Comparison of ENCODE assay signal across 1 cellular context in the genomic region with DNA sequence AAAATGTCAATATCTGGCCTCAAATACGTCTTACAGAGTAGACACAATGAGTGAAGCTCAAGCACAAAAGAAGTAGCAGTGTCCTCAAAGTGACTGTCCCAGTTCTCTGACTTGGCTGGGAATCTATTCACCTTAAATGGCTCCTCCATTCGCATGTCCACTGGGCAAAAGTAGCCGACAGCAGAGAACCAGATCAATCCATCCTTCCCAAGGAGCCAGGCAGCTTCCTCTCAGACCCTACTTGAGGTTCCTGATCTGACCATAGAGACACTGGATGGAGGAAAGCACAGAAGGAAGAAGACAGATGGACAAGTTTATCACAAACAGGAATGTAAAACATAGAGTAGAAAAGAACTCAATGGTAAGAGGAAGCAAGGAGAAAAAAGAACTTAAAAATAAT.
A peak's percentile ranks its signal among the peaks of the same experiment; 100 is the strongest.
TF ChIP-seq lines count a peak whose summit lies in the region.

No MANE protein-coding gene starts in this region.

TF ChIP-seq in K562, 482 proteins besides CTCF, POLR2A, EP300 and RAD21:
- TF ChIP-seq, protein P1, sequence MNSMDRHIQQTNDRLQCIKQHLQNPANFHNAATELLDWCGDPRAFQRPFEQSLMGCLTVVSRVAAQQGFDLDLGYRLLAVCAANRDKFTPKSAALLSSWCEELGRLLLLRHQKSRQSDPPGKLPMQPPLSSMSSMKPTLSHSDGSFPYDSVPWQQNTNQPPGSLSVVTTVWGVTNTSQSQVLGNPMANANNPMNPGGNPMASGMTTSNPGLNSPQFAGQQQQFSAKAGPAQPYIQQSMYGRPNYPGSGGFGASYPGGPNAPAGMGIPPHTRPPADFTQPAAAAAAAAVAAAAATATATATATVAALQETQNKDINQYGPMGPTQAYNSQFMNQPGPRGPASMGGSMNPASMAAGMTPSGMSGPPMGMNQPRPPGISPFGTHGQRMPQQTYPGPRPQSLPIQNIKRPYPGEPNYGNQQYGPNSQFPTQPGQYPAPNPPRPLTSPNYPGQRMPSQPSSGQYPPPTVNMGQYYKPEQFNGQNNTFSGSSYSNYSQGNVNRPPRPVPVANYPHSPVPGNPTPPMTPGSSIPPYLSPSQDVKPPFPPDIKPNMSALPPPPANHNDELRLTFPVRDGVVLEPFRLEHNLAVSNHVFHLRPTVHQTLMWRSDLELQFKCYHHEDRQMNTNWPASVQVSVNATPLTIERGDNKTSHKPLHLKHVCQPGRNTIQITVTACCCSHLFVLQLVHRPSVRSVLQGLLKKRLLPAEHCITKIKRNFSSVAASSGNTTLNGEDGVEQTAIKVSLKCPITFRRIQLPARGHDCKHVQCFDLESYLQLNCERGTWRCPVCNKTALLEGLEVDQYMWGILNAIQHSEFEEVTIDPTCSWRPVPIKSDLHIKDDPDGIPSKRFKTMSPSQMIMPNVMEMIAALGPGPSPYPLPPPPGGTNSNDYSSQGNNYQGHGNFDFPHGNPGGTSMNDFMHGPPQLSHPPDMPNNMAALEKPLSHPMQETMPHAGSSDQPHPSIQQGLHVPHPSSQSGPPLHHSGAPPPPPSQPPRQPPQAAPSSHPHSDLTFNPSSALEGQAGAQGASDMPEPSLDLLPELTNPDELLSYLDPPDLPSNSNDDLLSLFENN (IDR thresholded peaks at IDR 0.05; ENCODE audit: low read depth in 2 of 2, low read length in 2 of 2) = peak in 1 of 2 experiments; percentile 67; a peak in 1 of 4 replicates
- TF ChIP-seq YY1 (IDR thresholded peaks at IDR 0.05; ENCODE audit: borderline replicate concordance in 1 of 3, control insufficient read depth in 1 of 3, extremely low read depth in 1 of 3, insufficient read depth in 3 of 3, insufficient read length in 1 of 3, insufficient replicate concordance in 2 of 3, low read depth in 1 of 3, low read length in 2 of 3) (peak in 1 of 3 experiments; percentile 21), ZBTB17 (CRISPR knock-in tag; IDR thresholded peaks at IDR 0.05) (peak; percentile 87), NFYB (IDR thresholded peaks at IDR 0.05; ENCODE audit: extremely low read depth, insufficient read length) (no peak), POLR2H (tag; IDR thresholded peaks at IDR 0.05; ENCODE audit: low read depth) (no peak)
- TF ChIP-seq, protein P2, sequence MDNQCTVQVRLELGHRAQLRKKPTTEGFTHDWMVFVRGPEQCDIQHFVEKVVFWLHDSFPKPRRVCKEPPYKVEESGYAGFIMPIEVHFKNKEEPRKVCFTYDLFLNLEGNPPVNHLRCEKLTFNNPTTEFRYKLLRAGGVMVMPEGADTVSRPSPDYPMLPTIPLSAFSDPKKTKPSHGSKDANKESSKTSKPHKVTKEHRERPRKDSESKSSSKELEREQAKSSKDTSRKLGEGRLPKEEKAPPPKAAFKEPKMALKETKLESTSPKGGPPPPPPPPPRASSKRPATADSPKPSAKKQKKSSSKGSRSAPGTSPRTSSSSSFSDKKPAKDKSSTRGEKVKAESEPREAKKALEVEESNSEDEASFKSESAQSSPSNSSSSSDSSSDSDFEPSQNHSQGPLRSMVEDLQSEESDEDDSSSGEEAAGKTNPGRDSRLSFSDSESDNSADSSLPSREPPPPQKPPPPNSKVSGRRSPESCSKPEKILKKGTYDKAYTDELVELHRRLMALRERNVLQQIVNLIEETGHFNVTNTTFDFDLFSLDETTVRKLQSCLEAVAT (IDR thresholded peaks at IDR 0.05) = peak in 1 of 2 experiments; percentile 95; a peak in 2 of 4 replicates
